14 cellular contexts compared by ENCODE assay signal in genomic region chr17:9050801-9051401, GRCh38. TPM values are rescaled to one million over a fixed set of nuclear protein-coding genes. Genes with fewer than 3 reads are reported as not detected.
A peak's percentile ranks its signal among the peaks of the same experiment; 100 is the strongest.
DNase-seq lines count a peak whose midpoint lies in the region; ATAC-seq and TF ChIP-seq lines count a peak whose summit lies in the region.
"Had no signal": no experiment of that assay in that cellular context is flagged by ENCODE, and none has a peak within 500 bp of the region (broad histone marks: within the 10 kb centered on the region; RNA-seq: fewer than 3 reads in every experiment).

No MANE protein-coding gene starts in this region.

- no peaks in the 10 kb centered on the region for H3K9me3 Mint-ChIP-seq in stimulated activated effector memory CD8-positive, alpha-beta T cell treated with anti-CD3 and anti-CD28 coated beads, Interleukin-12 subunit alpha, Interleukin-12 subunit beta, amount 100 ng/mL, for 72 hours

- no peaks in the 10 kb centered on the region for H3K36me3 Mint-ChIP-seq in stimulated activated effector memory CD8-positive, alpha-beta T cell treated with anti-CD3 and anti-CD28 coated beads, Interleukin-12 subunit alpha, Interleukin-12 subunit beta, amount 100 ng/mL, for 72 hours

- peak; percentile 62 for DNase-seq in Caki2 (ENCODE audit: low read depth)
- DNase-seq in MG63 = peak; percentile 22
- DNase-seq in choroid plexus epithelial cell (ENCODE audit: low read depth) = peak; percentile 0
- DNase-seq in medulla oblongata (ENCODE audit: extremely low spot score) = peak; percentile 10
- no peak for DNase-seq in T-helper 9 cell
- DNase-seq in T-helper 1 cell = no peak
- no peak for DNase-seq in stimulated activated effector memory CD8-positive, alpha-beta T cell treated with anti-CD3 and anti-CD28 coated beads, Interleukin-12 subunit alpha, Interleukin-12 subunit beta, amount 100 ng/mL, for 72 hours (ENCODE audit: low spot score in 2 of 2)
- DNase-seq: DMS79, gastrocnemius medialis, left ventricle myocardium superior, NCI-H2107, RPMI8226 had no signal

- in situ Hi-C loops in Caki2 (cut with HindIII; ENCODE audit: low pct_unique_long_range_greater_than_20kb, low sequenced_read_pairs) = no loop called here

- no peak overlapping the region for H3K27ac Mint-ChIP-seq in stimulated activated effector memory CD8-positive, alpha-beta T cell treated with anti-CD3 and anti-CD28 coated beads, Interleukin-12 subunit alpha, Interleukin-12 subunit beta, amount 100 ng/mL, for 72 hours

- ATAC-seq in stimulated activated effector memory CD8-positive, alpha-beta T cell treated with anti-CD3 and anti-CD28 coated beads, Interleukin-12 subunit alpha, Interleukin-12 subunit beta, amount 100 ng/mL, for 72 hours = no peak
- ATAC-seq in GM21528 (IDR thresholded peaks at IDR 0.05; ENCODE audit: low FRiP score, unreplicated experiment) = no peak
- ATAC-seq: gastrocnemius medialis, left ventricle myocardium superior had no signal

- no peaks in the 10 kb centered on the region for H3K36me3 ChIP-seq in MG63
- H3K36me3 ChIP-seq: gastrocnemius medialis, HAP-1 had no signal

- no peak for TF ChIP-seq CTCF in choroid plexus epithelial cell (conservative IDR thresholded peaks at IDR 0.05; ENCODE audit: low read depth, low read length)

- no peak overlapping the region for H3K4me3 Mint-ChIP-seq in stimulated activated effector memory CD8-positive, alpha-beta T cell treated with anti-CD3 and anti-CD28 coated beads, Interleukin-12 subunit alpha, Interleukin-12 subunit beta, amount 100 ng/mL, for 72 hours

- peaks cover 30% of the 10 kb centered on the region for H3K9me3 ChIP-seq in MG63
- H3K9me3 ChIP-seq: gastrocnemius medialis, HAP-1 had no signal

- peaks cover 5% of the 10 kb centered on the region for H3K4me1 Mint-ChIP-seq in stimulated activated effector memory CD8-positive, alpha-beta T cell treated with anti-CD3 and anti-CD28 coated beads, Interleukin-12 subunit alpha, Interleukin-12 subunit beta, amount 100 ng/mL, for 72 hours

- no peaks in the 10 kb centered on the region; the same call in 1 of the 2 replicates for H3K27me3 ChIP-seq in MG63
- H3K27me3 ChIP-seq: gastrocnemius medialis had no signal

- H3K4me3 ChIP-seq in MG63 = no peak overlapping the region
- H3K4me3 ChIP-seq in choroid plexus epithelial cell (ENCODE audit: low read depth, low read length) = no peak overlapping the region
- H3K4me3 ChIP-seq: gastrocnemius medialis, HAP-1 had no signal

RNA-seq across cellular contexts. Expression of gene NTN1, which starts 29.6 kb away (rescaled TPM):
- 11.9 and 13.8 TPM in 2 replicates for total RNA-seq in Caki2 (2014; rRNA removed; shearing (Covaris generic); ENCODE audit: low replicate concordance)
- 0.79 TPM in 1 of 2 replicates, not detected in the other for total RNA-seq in MG63 (2014; rRNA removed; shearing (Covaris generic); ENCODE audit: low replicate concordance)

Comparison
In these comparisons a context has a peak if more than half of its experiments do, and no peak if none do; other contexts are left out.
1. DNase-seq: peak in Caki2 (single experiment), MG63 (single experiment), choroid plexus epithelial cell (single experiment) and medulla oblongata (single experiment); none in T-helper 9 cell (single experiment), T-helper 1 cell (0 of 5) and stimulated activated effector memory CD8-positive, alpha-beta T cell treated with anti-CD3 and anti-CD28 coated beads, Interleukin-12 subunit alpha, Interleukin-12 subunit beta, amount 100 ng/mL, for 72 hours (0 of 2).